In the genomic region with DNA sequence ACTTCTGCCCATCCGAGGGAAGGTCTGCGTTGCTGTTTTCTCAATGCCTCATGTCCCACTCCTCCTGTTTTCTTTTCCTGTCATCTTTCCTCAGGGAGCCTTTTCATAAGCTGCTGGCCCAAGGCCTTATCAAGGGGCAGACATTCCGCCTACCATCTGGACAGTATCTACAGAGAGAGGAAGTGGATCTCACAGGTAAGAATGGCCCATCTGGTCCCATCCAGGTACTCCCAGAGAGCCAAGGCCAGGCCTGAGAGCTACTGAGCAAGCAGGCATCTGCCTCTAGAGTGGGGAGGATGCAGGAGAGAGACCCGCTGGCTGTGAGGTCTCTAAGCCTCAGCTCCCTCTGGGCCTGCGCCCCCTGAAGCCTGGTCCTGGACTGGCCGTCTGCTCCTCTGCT, we compare ENCODE assay signal across 36 cellular contexts.
"Had no signal": no experiment of that assay in that cellular context is flagged by ENCODE, and none has a peak within 500 bp of the region (broad histone marks: within the 10 kb centered on the region; RNA-seq: fewer than 3 reads in every experiment).

No MANE protein-coding gene starts in this region.

- DNase-seq: activated CD4-positive, alpha-beta memory T cell treated with anti-CD3 and anti-CD28 coated beads, Interleukin-2, amount 10 ng/mL, durations not matched to agents 7 days and 5 days; activated CD4-positive, alpha-beta T cell treated with anti-CD3 and anti-CD28 coated beads for 1 hour; activated CD4-positive, alpha-beta T cell treated with anti-CD3 and anti-CD28 coated beads for 48 hours; activated CD4-positive, CD25-positive, alpha-beta regulatory T cell; activated CD8-positive, alpha-beta memory T cell treated with anti-CD3 and anti-CD28 coated beads for 24 hours; activated CD8-positive, alpha-beta memory T cell treated with anti-CD3 and anti-CD28 coated beads, Interleukin-2, amount 10 ng/mL, durations not matched to agents 7 days and 5 days; activated CD8-positive, alpha-beta memory T cell treated with anti-CD3 and anti-CD28 coated beads, Interleukin-2, amount 50 U/mL, for 48 hours; activated effector memory CD4-positive, alpha-beta T cell treated with Interleukin-2 at 50 U/mL for 16 hours; activated naive CD4-positive, alpha-beta T cell; activated naive CD4-positive, alpha-beta T cell treated with anti-CD3 and anti-CD28 coated beads, Interleukin-2, amount 50 U/mL, for 16 hours; activated naive CD8-positive, alpha-beta T cell treated with anti-CD3 and anti-CD28 coated beads for 36 hours; activated T-cell treated with anti-CD3 and anti-CD28 coated beads, Interleukin-2, amount 50 U/mL, for 48 hours; amniotic stem cell; aorta; brain microvascular endothelial cell; central memory CD4-positive, alpha-beta T cell; Kasumi-1; KG1; MG63; MV-4-11; NCI-H1092; NCI-H1436 treated with DMSO at 0.1 percent for 48 hours; NCI-H1694 treated with DMSO at 0.1 percent for 48 hours; NCI-H2029; NCI-H2227 treated with DMSO at 0.1 percent for 48 hours; NCI-H446; NCI-H510A treated with DMSO at 0.1 percent for 48 hours; NCI-H748 treated with DMSO at 0.1 percent for 48 hours; PC-9; SIG-M5; SW 1271; T-helper 1 cell; T-helper 2 cell; T-helper 9 cell had no signal

- H3K9me3 Mint-ChIP-seq: activated CD4-positive, alpha-beta memory T cell treated with anti-CD3 and anti-CD28 coated beads, Interleukin-2, amount 10 ng/mL, durations not matched to agents 7 days and 5 days; activated naive CD8-positive, alpha-beta T cell treated with anti-CD3 and anti-CD28 coated beads for 36 hours had no signal

- H3K4me3 Mint-ChIP-seq: activated CD4-positive, alpha-beta memory T cell treated with anti-CD3 and anti-CD28 coated beads, Interleukin-2, amount 10 ng/mL, durations not matched to agents 7 days and 5 days; activated CD8-positive, alpha-beta memory T cell treated with anti-CD3 and anti-CD28 coated beads, Interleukin-2, amount 10 ng/mL, durations not matched to agents 7 days and 5 days; activated naive CD8-positive, alpha-beta T cell treated with anti-CD3 and anti-CD28 coated beads for 36 hours had no signal

- H3K27ac Mint-ChIP-seq: activated CD4-positive, alpha-beta memory T cell treated with anti-CD3 and anti-CD28 coated beads, Interleukin-2, amount 10 ng/mL, durations not matched to agents 7 days and 5 days; activated CD8-positive, alpha-beta memory T cell treated with anti-CD3 and anti-CD28 coated beads, Interleukin-2, amount 10 ng/mL, durations not matched to agents 7 days and 5 days; activated naive CD8-positive, alpha-beta T cell treated with anti-CD3 and anti-CD28 coated beads for 36 hours had no signal

- ATAC-seq: activated CD8-positive, alpha-beta memory T cell treated with anti-CD3 and anti-CD28 coated beads, Interleukin-2, amount 10 ng/mL, durations not matched to agents 7 days and 5 days; Right ventricle myocardium inferior; SK-N-SH treated with all-trans-retinoic acid at 6 μM for 48 hours had no signal

- H3K4me1 Mint-ChIP-seq: activated CD4-positive, alpha-beta memory T cell treated with anti-CD3 and anti-CD28 coated beads, Interleukin-2, amount 10 ng/mL, durations not matched to agents 7 days and 5 days; activated CD8-positive, alpha-beta memory T cell treated with anti-CD3 and anti-CD28 coated beads, Interleukin-2, amount 10 ng/mL, durations not matched to agents 7 days and 5 days had no signal
